In the genomic region with DNA sequence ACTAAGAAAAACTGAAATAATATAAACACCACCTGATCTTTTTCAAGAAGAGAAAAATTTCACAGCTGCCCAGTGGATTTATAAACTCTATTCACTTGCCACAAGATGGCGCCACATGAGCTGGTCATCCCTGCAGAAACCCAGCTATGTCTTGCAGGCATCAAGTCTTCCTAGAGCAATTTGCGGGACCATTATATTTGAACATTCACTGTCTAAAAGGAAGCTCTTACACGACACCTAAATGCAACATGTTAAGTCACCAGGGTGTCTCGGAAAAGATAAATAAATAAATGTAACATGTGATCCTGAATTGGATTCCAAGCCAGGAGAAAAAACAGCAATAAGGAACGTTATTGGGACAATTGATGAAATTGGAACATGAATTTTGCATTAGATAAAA, we compare ENCODE assay signal across 8 cellular contexts. TPM values are rescaled to one million over a fixed set of nuclear protein-coding genes. Genes with fewer than 3 reads are reported as not detected.
DNase-seq lines count a peak whose midpoint lies in the region; ATAC-seq, FAIRE-seq and TF ChIP-seq lines count a peak whose summit lies in the region.

No MANE protein-coding gene starts in this region.

- peak; percentile 65 for ATAC-seq in WTC11
- ATAC-seq in left colon = peak; percentile 75
- ATAC-seq in HG03159 (IDR thresholded peaks at IDR 0.05; ENCODE audit: unreplicated experiment) = no peak

- in situ Hi-C loops in GM13977 (cut with MboI; ENCODE audit: low pct_unique_long_range_greater_than_20kb, low sequenced_read_pairs, unreplicated experiment) = loop anchor here (25.0 kb wide), 1 partner anchor 307 kb away; the partner anchor contains the start of gene LTBP4

- H3K27ac Mint-ChIP-seq in WTC11 = peak overlapping the region; percentile 3; the same call in 1 of the 2 replicates

- H3K4me3 Mint-ChIP-seq in WTC11 = no peak overlapping the region

- no peaks in the 10 kb centered on the region for H3K27me3 Mint-ChIP-seq in WTC11 (ENCODE audit: low read depth)

- intact Hi-C loops in left colon (cut with DNase I, micrococcal nuclease) = loop anchor here in 1 of 2 donors (10.0 kb wide), 1 partner anchor 159 kb away; the partner anchor contains the start of genes BLVRB and SPTBN4

- DNase-seq in 8988T (peak; percentile 52), GM13977 (ENCODE audit: low spot score) (peak; percentile 88), NCI-H2227 treated with DMSO at 0.1 percent for 48 hours (lab: John Stamatoyannopoulos, UW) (peak; percentile 94), WTC11 (ENCODE audit: low spot score) (peak; percentile 81), bronchial epithelial cell (ENCODE audit: low read depth) (peak; percentile 70), left colon (peak; percentile 74 to 79)
- DNase-seq in stimulated activated CD4-positive, alpha-beta T cell treated with anti-CD3 and anti-CD28 coated beads, Interleukin-4, amount 100 ng/mL, for 1 hour = peak; percentile 70

- CTCF ChIA-PET in WTC11 (lab: Charles Lee) = interaction anchor here (0.5 to 2.9 kb wide), 74 partner anchors 8 to 397 kb away, joined by 3 to 25 read pairs (median 4); partner anchors contain the start of genes C19orf47, PLD3, PRX and PSMC4

- FAIRE-seq in bronchial epithelial cell (lab: Jason Lieb, UNC) = no peak

- no peak overlapping the region for H3K4me3 ChIP-seq in bronchial epithelial cell (ENCODE audit: low read depth, low read length)

- H3K27me3 ChIP-seq in bronchial epithelial cell (ENCODE audit: control insufficient read depth, insufficient read depth, low read length) = no peaks in the 10 kb centered on the region

- H3K36me3 Mint-ChIP-seq in WTC11 = no peaks in the 10 kb centered on the region

- H3K36me3 ChIP-seq in bronchial epithelial cell (ENCODE audit: control insufficient read depth, insufficient read depth, low read length) = no peaks in the 10 kb centered on the region

- no peaks in the 10 kb centered on the region for H3K9me3 Mint-ChIP-seq in WTC11

- H3K4me1 Mint-ChIP-seq in WTC11 = peaks cover 12% of the 10 kb centered on the region

- POLR2A ChIA-PET in WTC11 (lab: Charles Lee) = interaction anchor here (0.7 kb wide), 2 partner anchors 115 to 301 kb away, joined by 3 read pairs; no protein-coding TSS in a partner anchor

- peak; percentile 80 for TF ChIP-seq CTCF in GM13977 (IDR thresholded peaks at IDR 0.05; ENCODE audit: extremely low read depth, insufficient read depth, missing control alignments)
- peak; percentile 46; the same call in 1 of the 2 replicates for TF ChIP-seq CTCF in WTC11 (IDR thresholded peaks at IDR 0.05)
- peak; percentile 71 for TF ChIP-seq CTCF in bronchial epithelial cell (IDR thresholded peaks at IDR 0.05; ENCODE audit: insufficient read depth, low read length, severe bottlenecking)

TF ChIP-seq in WTC11, 78 proteins besides CTCF, POLR2A, EP300 and RAD21:
- TF ChIP-seq RORB (CRISPR knock-in tag; IDR thresholded peaks at IDR 0.05) (no peak), MAX (CRISPR knock-in tag; IDR thresholded peaks at IDR 0.05) (no peak), KAT7 (CRISPR knock-in tag; IDR thresholded peaks at IDR 0.05; ENCODE audit: borderline replicate concordance) (no peak), FOXP1 (CRISPR knock-in tag; IDR thresholded peaks at IDR 0.05; ENCODE audit: borderline replicate concordance) (no peak), HMGA2 (CRISPR knock-in tag; IDR thresholded peaks at IDR 0.05) (no peak)
- TF ChIP-seq, protein P1, sequence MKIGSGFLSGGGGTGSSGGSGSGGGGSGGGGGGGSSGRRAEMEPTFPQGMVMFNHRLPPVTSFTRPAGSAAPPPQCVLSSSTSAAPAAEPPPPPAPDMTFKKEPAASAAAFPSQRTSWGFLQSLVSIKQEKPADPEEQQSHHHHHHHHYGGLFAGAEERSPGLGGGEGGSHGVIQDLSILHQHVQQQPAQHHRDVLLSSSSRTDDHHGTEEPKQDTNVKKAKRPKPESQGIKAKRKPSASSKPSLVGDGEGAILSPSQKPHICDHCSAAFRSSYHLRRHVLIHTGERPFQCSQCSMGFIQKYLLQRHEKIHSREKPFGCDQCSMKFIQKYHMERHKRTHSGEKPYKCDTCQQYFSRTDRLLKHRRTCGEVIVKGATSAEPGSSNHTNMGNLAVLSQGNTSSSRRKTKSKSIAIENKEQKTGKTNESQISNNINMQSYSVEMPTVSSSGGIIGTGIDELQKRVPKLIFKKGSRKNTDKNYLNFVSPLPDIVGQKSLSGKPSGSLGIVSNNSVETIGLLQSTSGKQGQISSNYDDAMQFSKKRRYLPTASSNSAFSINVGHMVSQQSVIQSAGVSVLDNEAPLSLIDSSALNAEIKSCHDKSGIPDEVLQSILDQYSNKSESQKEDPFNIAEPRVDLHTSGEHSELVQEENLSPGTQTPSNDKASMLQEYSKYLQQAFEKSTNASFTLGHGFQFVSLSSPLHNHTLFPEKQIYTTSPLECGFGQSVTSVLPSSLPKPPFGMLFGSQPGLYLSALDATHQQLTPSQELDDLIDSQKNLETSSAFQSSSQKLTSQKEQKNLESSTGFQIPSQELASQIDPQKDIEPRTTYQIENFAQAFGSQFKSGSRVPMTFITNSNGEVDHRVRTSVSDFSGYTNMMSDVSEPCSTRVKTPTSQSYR (CRISPR knock-in tag; IDR thresholded peaks at IDR 0.05) = no peak

RNA-seq across cellular contexts. Expression of gene AKT2, which starts 20.3 kb away (rescaled TPM):
- total RNA-seq in WTC11 (2021) (156 to 174 TPM (median 161 TPM) in 3 replicates), bronchial epithelial cell (54.8 and 57.9 TPM in 2 replicates), left colon (10 to 100 TPM; 91.7 to 97.3 TPM)

RNA-seq across cellular contexts. Expression of gene C19orf47, which starts 42.8 kb away (rescaled TPM):
- total RNA-seq in WTC11 (2021) (14.7 to 17.2 TPM (median 15.6 TPM) in 3 replicates), bronchial epithelial cell (3.7 and 4.7 TPM in 2 replicates), left colon (10 to 100 TPM; 11.2 to 14.7 TPM)

RNA-seq across cellular contexts. Expression of gene PLD3, which starts 43.1 kb away (rescaled TPM):
- total RNA-seq in WTC11 (2021) (190 to 200 TPM (median 193 TPM) in 3 replicates), bronchial epithelial cell (162 and 199 TPM in 2 replicates), left colon (100 to 1,000 TPM; 109 to 170 TPM)
